8 cellular contexts compared by ENCODE assay signal in genomic region chr18:35581555-35582309, GRCh38. TPM values are rescaled to one million over a fixed set of nuclear protein-coding genes. Genes with fewer than 3 reads are reported as not detected.
DNase-seq lines count a peak whose midpoint lies in the region; ATAC-seq and TF ChIP-seq lines count a peak whose summit lies in the region.

Gene GALNT1, plus strand, starts transcription at chr18:35581740. Its CDS starts 72,923 bp downstream, at chr18:35654663.

- H3K4me3 ChIP-seq in AG04449 (ENCODE audit: low read depth, low read length) (peak within 1 kb of the TSS; percentile 72), SJSA1 (peak within 1 kb of the TSS; percentile 96), brain microvascular endothelial cell (ENCODE audit: low read depth, low read length) (peak within 1 kb of the TSS; percentile 78), iPS-20b (ENCODE audit: low read length) (peak within 1 kb of the TSS; percentile 92), skeletal muscle tissue (ENCODE audit: low read length in 3 of 3) (peak within 1 kb of the TSS; percentile 75 to 84 (median 82))

- no peaks in the 10 kb centered on the region; the same call in 1 of the 2 replicates for H3K9me3 ChIP-seq in SJSA1 (replicated peaks)
- H3K9me3 ChIP-seq in iPS-20b (ENCODE audit: insufficient read depth, low read depth, low read length): peaks cover 9% of the 10 kb centered on the region
- no peaks in the 10 kb centered on the region for H3K9me3 ChIP-seq in skeletal muscle tissue (ENCODE audit: control insufficient read depth in 3 of 3, low read length in 3 of 3)

- H3K36me3 ChIP-seq in SJSA1 (peaks cover 5% of the 10 kb centered on the region), brain microvascular endothelial cell (replicated peaks) (no peaks in the 10 kb centered on the region), iPS-20b (ENCODE audit: insufficient read depth, low read depth, low read length) (no peaks in the 10 kb centered on the region), skeletal muscle tissue (ENCODE audit: control insufficient read depth in 3 of 3, insufficient read depth in 3 of 3, low read length in 3 of 3) (no peaks in the 10 kb centered on the region)

- in situ Hi-C loops in brain microvascular endothelial cell (cut with HindIII; ENCODE audit: low pct_ligation_motif_present, low sequenced_read_pairs): no loop called here

- POLR2A ChIA-PET in AG04449 (lab: Yijun Ruan, JAX): interaction anchor here (1.2 kb wide), 1 partner anchor 84 kb away, joined by 5 read pairs; the partner anchor contains the start of gene INO80C

- DNase-seq in AG04449 (ENCODE audit: low read depth, low spot score) (no peak), SJSA1 (ENCODE audit: low read depth in 1 of 2, low spot score in 2 of 2) (peak in 1 of 2 experiments; percentile 36), brain microvascular endothelial cell (no peak), HPDE6-E6E7 (ENCODE audit: extremely low spot score) (no peak)

- H3K9ac ChIP-seq in iPS-20b (ENCODE audit: low read depth, low read length): peak within 1 kb of the TSS; percentile 76; the same call in 1 of the 2 replicates
- H3K9ac ChIP-seq in skeletal muscle tissue (ENCODE audit: low read depth in 1 of 3, low read length in 3 of 3): peak within 1 kb of the TSS; percentile 81 to 90 (median 83)

- H3K27ac ChIP-seq in SJSA1 (peak within 1 kb of the TSS; percentile 69), brain microvascular endothelial cell (peak within 1 kb of the TSS; percentile 84), iPS-20b (ENCODE audit: low read length) (no peak within 1 kb of the TSS), skeletal muscle tissue (ENCODE audit: low read depth, low read length) (peak within 1 kb of the TSS; percentile 84)

- TF ChIP-seq CTCF in AG04449 (IDR thresholded peaks at IDR 0.05; ENCODE audit: insufficient read depth, low read length, missing control alignments): no peak
- no peak for TF ChIP-seq CTCF in brain microvascular endothelial cell (IDR thresholded peaks at IDR 0.05; ENCODE audit: low read depth, low read length, missing control alignments)

- H3K27me3 ChIP-seq in SJSA1 (replicated peaks): no peaks in the 10 kb centered on the region
- no peaks in the 10 kb centered on the region for H3K27me3 ChIP-seq in brain microvascular endothelial cell (replicated peaks)
- H3K27me3 ChIP-seq in iPS-20b (ENCODE audit: insufficient read depth, low read length): peaks cover 27% of the 10 kb centered on the region
- no peaks in the 10 kb centered on the region for H3K27me3 ChIP-seq in skeletal muscle tissue (ENCODE audit: control insufficient read depth in 3 of 3, insufficient read depth in 3 of 3, low read length in 3 of 3)

- ATAC-seq in GM19025 (IDR thresholded peaks at IDR 0.05; ENCODE audit: low read depth, unreplicated experiment) (peak; percentile 25), HG03469 (IDR thresholded peaks at IDR 0.05; ENCODE audit: unreplicated experiment) (no peak)

- CTCF ChIA-PET in AG04449 (lab: Yijun Ruan, JAX): interaction anchor here (2.7 kb wide), 1 partner anchor 174 kb away, joined by 7 read pairs; no protein-coding TSS in a partner anchor

- H3K4me1 ChIP-seq in SJSA1 (replicated peaks) (peaks cover 12% of the 10 kb centered on the region; the same call in 1 of the 2 replicates), iPS-20b (ENCODE audit: insufficient read depth, low read length) (peaks cover 13% of the 10 kb centered on the region), skeletal muscle tissue (ENCODE audit: control insufficient read depth in 3 of 3, insufficient read depth in 3 of 3, low read length in 3 of 3) (peaks cover 14 to 16% (median 14%) of the 10 kb centered on the region in 3 donors)

RNA-seq across cellular contexts. Expression of gene GALNT1, which starts in this region (rescaled TPM):
- 117 and 121 TPM in 2 replicates for total RNA-seq in SJSA1 (2014; rRNA removed; shearing (Covaris generic))
- 60.0 TPM for total RNA-seq in skeletal muscle tissue
